Comparison of ENCODE assay signal across 1 cellular context in genomic region chr2:175156534-175156933, GRCh38.
TF ChIP-seq lines count a peak whose summit lies in the region.

No MANE protein-coding gene starts in this region.

TF ChIP-seq in SK-N-SH treated with all-trans-retinoic acid at 6 μM for 48 hours, 23 proteins besides CTCF, POLR2A, EP300 and RAD21 (continued from another document):
- TF ChIP-seq CSDC2 (CRISPR knock-in tag; IDR thresholded peaks at IDR 0.05), result no peak
- no peak for TF ChIP-seq SNAI2 (CRISPR knock-in tag; IDR thresholded peaks at IDR 0.05)
- TF ChIP-seq RARB (CRISPR knock-in tag; IDR thresholded peaks at IDR 0.05), result no peak
- no peak for TF ChIP-seq ZC3H10 (CRISPR knock-in tag; IDR thresholded peaks at IDR 0.05)
- TF ChIP-seq ESRRG (CRISPR knock-in tag; IDR thresholded peaks at IDR 0.05), result no peak
- no peak for TF ChIP-seq ZNF565 (CRISPR knock-in tag; conservative IDR thresholded peaks at IDR 0.05; ENCODE audit: low read depth)
- no peak for TF ChIP-seq CREB5 (CRISPR knock-in tag; IDR thresholded peaks at IDR 0.05; ENCODE audit: low read depth)
- TF ChIP-seq ZFP3 (CRISPR knock-in tag; IDR thresholded peaks at IDR 0.05), result no peak
- TF ChIP-seq TCF4 (CRISPR knock-in tag; IDR thresholded peaks at IDR 0.05; ENCODE audit: borderline replicate concordance), result no peak
- no peak for TF ChIP-seq BACH2 (CRISPR knock-in tag; IDR thresholded peaks at IDR 0.05; ENCODE audit: borderline replicate concordance)
- no peak for TF ChIP-seq TSHZ2 (CRISPR knock-in tag; IDR thresholded peaks at IDR 0.05)
